Comparison of ENCODE assay signal across 8 cellular contexts in genomic region chr1:155189926-155190325, GRCh38. TPM values are rescaled to one million over a fixed set of nuclear protein-coding genes. Genes with fewer than 3 reads are reported as not detected.
DNase-seq lines count a peak whose midpoint lies in the region; ATAC-seq, FAIRE-seq and TF ChIP-seq lines count a peak whose summit lies in the region.
"Not testable (repeated sequence)": the region's sequence is repeated elsewhere in the genome, so short reads cannot be mapped to it uniquely, and the experiment has no call there.
"Had no signal": no experiment of that assay in that cellular context is flagged by ENCODE, and none has a peak within 500 bp of the region (broad histone marks: within the 10 kb centered on the region; RNA-seq: fewer than 3 reads in every experiment).

No MANE protein-coding gene starts in this region.

- not testable (repeated sequence) for ATAC-seq in left ventricle myocardium superior, lower lobe of right lung, upper lobe of right lung

- H3K4me1 ChIP-seq in breast epithelium (peaks cover 0 to 14% of the 10 kb centered on the region in 2 donors), kidney (ENCODE audit: control insufficient read depth in 1 of 2, insufficient read depth in 1 of 2, low read depth in 1 of 2, low read length in 2 of 2) (peaks cover 7 to 33% of the 10 kb centered on the region in 2 donors), lower lobe of right lung (peaks cover 33% of the 10 kb centered on the region), upper lobe of right lung (peaks cover 18% of the 10 kb centered on the region)

- H3K9me3 ChIP-seq in breast epithelium; kidney (ENCODE audit: control insufficient read depth in 1 of 2, low read length in 2 of 2); lower lobe of right lung; upper lobe of right lung: not testable (repeated sequence)

- H3K9ac ChIP-seq in kidney (ENCODE audit: low read length in 2 of 2), result not testable (repeated sequence)

- H3K27me3 ChIP-seq in breast epithelium; lower lobe of right lung (ENCODE audit: low read depth); upper lobe of right lung: not testable (repeated sequence)

- not testable (repeated sequence) for TF ChIP-seq POLR2A in breast epithelium (IDR thresholded peaks at IDR 0.05)

- not testable (repeated sequence) for DNase-seq in breast epithelium (ENCODE audit: low spot score in 2 of 2)
- DNase-seq in cardiac septum (ENCODE audit: low spot score) (peak; percentile 33), left ventricle myocardium superior (peak; percentile 18), kidney (peak; percentile 66), lower lobe of right lung (peak; percentile 45), type B pancreatic cell (ENCODE audit: extremely low spot score, unreplicated experiment) (peak; percentile 83), upper lobe of right lung (peak; percentile 66)

- H3K4me3 Mint-ChIP-seq in type B pancreatic cell, result not testable (repeated sequence)

- intact Hi-C loops in breast epithelium (cut with DNase I; ENCODE audit: low total_unique reads); cardiac septum (cut with DNase I); left ventricle myocardium superior (cut with micrococcal nuclease); kidney (cut with DNase I); lower lobe of right lung (cut with DNase I); upper lobe of right lung (cut with DNase I): not testable (repeated sequence)

- not testable (repeated sequence) for FAIRE-seq in kidney (lab: Jason Lieb, UNC)

- TF ChIP-seq CTCF in breast epithelium (IDR thresholded peaks at IDR 0.05); kidney (IDR thresholded peaks at IDR 0.05; ENCODE audit: borderline replicate concordance, extremely low read depth, insufficient read depth); lower lobe of right lung (IDR thresholded peaks at IDR 0.05); type B pancreatic cell (conservative IDR thresholded peaks at IDR 0.05); upper lobe of right lung (IDR thresholded peaks at IDR 0.05): not testable (repeated sequence)

- peak overlapping the region in 2 of 3 donors; percentile 23 to 60 for H3K4me3 ChIP-seq in breast epithelium
- not testable (repeated sequence) for H3K4me3 ChIP-seq in kidney (ENCODE audit: low read length in 2 of 2); lower lobe of right lung; upper lobe of right lung

- H3K9me3 Mint-ChIP-seq in type B pancreatic cell, result not testable (repeated sequence)

- H3K4me1 Mint-ChIP-seq in type B pancreatic cell (ENCODE audit: unreplicated experiment), result peaks cover 30% of the 10 kb centered on the region

- H3K36me3 ChIP-seq in breast epithelium; kidney (ENCODE audit: control insufficient read depth in 1 of 2, insufficient read depth in 2 of 2, low read length in 2 of 2); lower lobe of right lung; upper lobe of right lung: not testable (repeated sequence)

- H3K36me3 Mint-ChIP-seq in type B pancreatic cell, result not testable (repeated sequence)

- H3K27me3 Mint-ChIP-seq in type B pancreatic cell, result not testable (repeated sequence)

- H3K27ac ChIP-seq in breast epithelium, result peak overlapping the region; percentile 76 to 78
- not testable (repeated sequence) for H3K27ac ChIP-seq in kidney (ENCODE audit: low read depth in 2 of 2, low read length in 2 of 2); lower lobe of right lung; upper lobe of right lung

- H3K27ac Mint-ChIP-seq in type B pancreatic cell, result not testable (repeated sequence)

RNA-seq across cellular contexts. Expression of gene TRIM46, which starts 16.3 kb away (rescaled TPM):
- 1 to 10 TPM in 1 of 3 donors, under 1 TPM in 1, not detected in 1; 0.98 to 1.5 TPM for total RNA-seq in breast epithelium
- not detected for total RNA-seq in cardiac septum
- total RNA-seq in left ventricle myocardium superior, result 0.22 TPM
- 2.1 TPM for total RNA-seq in kidney
- 0.28 TPM for polyA plus RNA-seq in kidney (ENCODE audit: insufficient read depth, low read depth, low replicate concordance)
- total RNA-seq in lower lobe of right lung, result 0.35 TPM
- 2.0 and 8.1 TPM in 2 replicates for total RNA-seq in type B pancreatic cell (ENCODE audit: low replicate concordance)
- 0.43 TPM for total RNA-seq in upper lobe of right lung
- polyA plus RNA-seq: CD14-positive monocyte had no signal

RNA-seq across cellular contexts. Expression of gene KRTCAP2, which starts 16.8 kb away (rescaled TPM):
- 100 to 1,000 TPM; 104 to 147 (median 131) TPM for total RNA-seq in breast epithelium
- total RNA-seq in cardiac septum, result 112 TPM
- total RNA-seq in left ventricle myocardium superior, result 134 TPM
- 198 TPM for total RNA-seq in kidney
- 351 TPM for polyA plus RNA-seq in kidney (ENCODE audit: insufficient read depth, low read depth, low replicate concordance)
- total RNA-seq in lower lobe of right lung, result 173 TPM
- total RNA-seq in type B pancreatic cell (ENCODE audit: low replicate concordance), result 173 and 179 TPM in 2 replicates
- total RNA-seq in upper lobe of right lung, result 130 TPM

RNA-seq across cellular contexts. Expression of gene THBS3, which starts 17.8 kb away (rescaled TPM):
- total RNA-seq in breast epithelium (10 to 100 TPM; 17.3 to 27.5 (median 25.9) TPM), cardiac septum (11.7 TPM), left ventricle myocardium superior (6.3 TPM), kidney (33.0 TPM), lower lobe of right lung (24.4 TPM), type B pancreatic cell (ENCODE audit: low replicate concordance) (23.2 and 28.0 TPM in 2 replicates), upper lobe of right lung (24.9 TPM)
- polyA plus RNA-seq in kidney (ENCODE audit: insufficient read depth, low read depth, low replicate concordance), result 21.4 TPM

RNA-seq across cellular contexts. Expression of gene MTX1, which starts 18.6 kb away (rescaled TPM):
- 10 to 100 TPM; 41.1 to 50.8 (median 44.8) TPM for total RNA-seq in breast epithelium
- total RNA-seq in cardiac septum, result 16.4 TPM
- 14.1 TPM for total RNA-seq in left ventricle myocardium superior
- 38.8 TPM for total RNA-seq in kidney
- 86.9 TPM for polyA plus RNA-seq in kidney (ENCODE audit: insufficient read depth, low read depth, low replicate concordance)
- total RNA-seq in lower lobe of right lung, result 27.9 TPM
- total RNA-seq in type B pancreatic cell (ENCODE audit: low replicate concordance), result 34.0 and 44.2 TPM in 2 replicates
- total RNA-seq in upper lobe of right lung, result 28.4 TPM

RNA-seq across cellular contexts. Expression of gene DPM3, which starts 49.6 kb away (rescaled TPM):
- total RNA-seq in breast epithelium (10 to 100 TPM; 53.7 to 69.4 (median 68.2) TPM), cardiac septum (56.3 TPM), left ventricle myocardium superior (52.4 TPM), kidney (84.4 TPM), lower lobe of right lung (62.3 TPM), type B pancreatic cell (ENCODE audit: low replicate concordance) (73.9 and 75.3 TPM in 2 replicates), upper lobe of right lung (71.1 TPM)
- polyA plus RNA-seq in kidney (ENCODE audit: insufficient read depth, low read depth, low replicate concordance), result 237 TPM
